Comparison of ENCODE assay signal across 1 cellular context in the genomic region with DNA sequence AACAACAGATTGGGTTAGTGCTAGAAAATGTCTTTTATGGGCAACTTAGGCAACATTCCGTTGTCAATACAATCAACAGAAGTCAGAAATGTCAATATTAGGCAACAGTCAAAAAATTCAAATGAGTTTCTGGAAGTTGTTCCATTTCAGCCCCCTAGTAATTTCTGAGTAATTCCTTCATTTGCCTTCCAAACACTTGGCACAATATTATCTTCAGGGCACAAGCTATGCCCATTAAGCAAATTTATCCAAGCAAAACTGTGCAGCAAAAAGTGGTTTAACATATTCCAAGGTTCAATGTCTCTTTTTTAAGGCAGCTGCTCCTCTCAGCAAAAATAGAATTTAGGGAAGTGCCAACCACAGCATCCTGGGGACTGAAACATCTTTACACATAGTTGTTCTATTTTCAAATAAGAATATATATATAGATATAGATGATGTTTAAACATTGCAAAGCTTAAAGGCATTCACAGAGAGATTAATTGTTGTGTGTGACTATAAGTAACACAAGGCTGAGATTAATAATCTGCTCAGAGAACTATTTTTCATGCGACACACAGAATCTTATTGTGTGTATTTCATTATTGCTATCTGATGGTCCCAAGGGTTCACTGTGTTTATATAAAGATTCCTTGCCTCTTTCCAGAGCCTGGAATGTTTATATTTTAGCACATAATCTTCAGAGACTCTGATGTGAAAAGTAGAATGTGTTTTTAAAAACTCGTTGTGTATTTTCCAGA.
TF ChIP-seq lines count a peak whose summit lies in the region.

No MANE protein-coding gene starts in this region.

TF ChIP-seq in GM12878, 131 proteins besides CTCF, POLR2A, EP300 and RAD21 (continued from another document):
- TF ChIP-seq CEBPZ (IDR thresholded peaks at IDR 0.05; ENCODE audit: low read depth, low read length): no peak
- TF ChIP-seq EED (IDR thresholded peaks at IDR 0.05; ENCODE audit: low read depth): 0 out of 2 replicates have a peak, but pooled peaks have one; percentile 20
- peak; percentile 42; the same call in 1 of the 2 replicates for TF ChIP-seq RUNX3 (IDR thresholded peaks at IDR 0.05; ENCODE audit: low read length)
